Comparison of ENCODE assay signal across 17 cellular contexts in genomic region chr9:14111670-14112069, GRCh38.
DNase-seq lines count a peak whose midpoint lies in the region; ATAC-seq and TF ChIP-seq lines count a peak whose summit lies in the region.
"Had no signal": no experiment of that assay in that cellular context is flagged by ENCODE, and none has a peak within 500 bp of the region (broad histone marks: within the 10 kb centered on the region; RNA-seq: fewer than 3 reads in every experiment).

No MANE protein-coding gene starts in this region.

- H3K9me3 ChIP-seq in MG63, result no peaks in the 10 kb centered on the region
- no peaks in the 10 kb centered on the region for H3K9me3 ChIP-seq in OCI-LY7 (ENCODE audit: low read length)
- H3K9me3 ChIP-seq in uterus, result no peaks in the 10 kb centered on the region
- no peaks in the 10 kb centered on the region for H3K9me3 ChIP-seq in A673 (ENCODE audit: low read depth, low read length, poor library complexity, severe bottlenecking)

- peaks cover 89% of the 10 kb centered on the region for H3K36me3 ChIP-seq in MG63
- peaks cover 32% of the 10 kb centered on the region for H3K36me3 ChIP-seq in OCI-LY7 (ENCODE audit: insufficient read depth, low read length)
- no peaks in the 10 kb centered on the region for H3K36me3 ChIP-seq in uterus
- peaks cover 8% of the 10 kb centered on the region for H3K36me3 ChIP-seq in A673 (ENCODE audit: insufficient read depth, low read length, poor library complexity, severe bottlenecking)

- intact Hi-C loops in OCI-LY7 (cut with micrococcal nuclease; ENCODE audit: unreplicated experiment) (no loop called here), uterus (cut with DNase I; ENCODE audit: low total_unique reads) (no loop called here), A673 (cut with micrococcal nuclease; ENCODE audit: unreplicated experiment) (no loop called here)

- DNase-seq in AG09319 (ENCODE audit: extremely low read depth, low read depth) (peak; percentile 5), MG63 (peak; percentile 59), choroid plexus epithelial cell (ENCODE audit: low read depth) (peak; percentile 75), fibroblast of villous mesenchyme (ENCODE audit: low read depth) (peak; percentile 24), OCI-LY7 (ENCODE audit: low spot score) (no peak), uterus (no peak), A673 (ENCODE audit: low spot score) (no peak)
- DNase-seq: 8988T; CD4-positive, alpha-beta T cell; DMS79 treated with DMSO at 0.1 percent for 48 hours; GDM1; GOT3; NCI-H1048; NCI-H1694; NCI-H446; PC-3 had no signal

- no peak overlapping the region for H3K27ac ChIP-seq in OCI-LY7 (ENCODE audit: low read depth, low read length, poor library complexity, severe bottlenecking)
- H3K27ac ChIP-seq in uterus, result no peak overlapping the region
- H3K27ac ChIP-seq in A673 (ENCODE audit: low read depth, low read length, poor library complexity, severe bottlenecking), result no peak overlapping the region

- CTCF ChIA-PET in OCI-LY7 (lab: Charles Lee; ENCODE audit: unreplicated experiment) (no interaction called here), A673 (lab: Charles Lee) (no interaction called here)

- no peak overlapping the region for H3K4me2 ChIP-seq in OCI-LY7 (ENCODE audit: low read length)

- H3K79me2 ChIP-seq in OCI-LY7 (ENCODE audit: insufficient read depth, low read depth, low read length), result no peaks in the 10 kb centered on the region

- no peaks in the 10 kb centered on the region for H3K9me2 ChIP-seq in OCI-LY7 (ENCODE audit: insufficient read depth, low read length)

- ATAC-seq in GM18909 (IDR thresholded peaks at IDR 0.05; ENCODE audit: poor library complexity, unreplicated experiment), result no peak
- ATAC-seq: PC-3 had no signal

- TF ChIP-seq CTCF in AG09319 (IDR thresholded peaks at IDR 0.05; ENCODE audit: low read depth, low read length), result no peak; the same call in 1 of the 2 replicates
- peak; percentile 19 for TF ChIP-seq CTCF in choroid plexus epithelial cell (conservative IDR thresholded peaks at IDR 0.05; ENCODE audit: low read depth, low read length)
- TF ChIP-seq CTCF in fibroblast of villous mesenchyme (IDR thresholded peaks at IDR 0.05; ENCODE audit: insufficient read depth, low read depth, low read length), result no peak
- no peak for TF ChIP-seq CTCF in OCI-LY7 (conservative IDR thresholded peaks at IDR 0.05; ENCODE audit: low read length)
- TF ChIP-seq CTCF in uterus (IDR thresholded peaks at IDR 0.05), result no peak
- no peak for TF ChIP-seq CTCF in A673 (conservative IDR thresholded peaks at IDR 0.05; ENCODE audit: low read depth, low read length)

- H4K20me1 ChIP-seq in OCI-LY7 (ENCODE audit: insufficient read depth, low read length), result no peaks in the 10 kb centered on the region

- H3K4me3 ChIP-seq in MG63, result no peak overlapping the region
- no peak overlapping the region for H3K4me3 ChIP-seq in choroid plexus epithelial cell (ENCODE audit: low read depth, low read length)
- H3K4me3 ChIP-seq in fibroblast of villous mesenchyme (ENCODE audit: low read depth, low read length), result no peak overlapping the region
- no peak overlapping the region for H3K4me3 ChIP-seq in OCI-LY7 (ENCODE audit: low read depth, low read length, poor library complexity, severe bottlenecking)
- H3K4me3 ChIP-seq in uterus, result no peak overlapping the region
- H3K4me3 ChIP-seq in A673 (ENCODE audit: low read depth, low read length, poor library complexity, severe bottlenecking), result no peak overlapping the region

- POLR2A ChIA-PET in OCI-LY7 (lab: Charles Lee), result interaction anchor here (0.5 to 1.0 kb wide), 3 partner anchors 10 to 220 kb away, joined by 3 to 4 read pairs (median 3); no protein-coding TSS in a partner anchor
- POLR2A ChIA-PET in A673 (lab: Charles Lee; ENCODE audit: low non-redundant PET), result no interaction called here

- no peak overlapping the region for H2AFZ ChIP-seq in OCI-LY7 (ENCODE audit: low read length)

- BruUV-seq in OCI-LY7 (replicated peaks; lab: Mats Ljungman, UMichigan), result no TSS peak
- no TSS peak for BruUV-seq in A673 (replicated peaks; lab: Mats Ljungman, UMichigan)

- H3K27me3 ChIP-seq in MG63, result no peaks in the 10 kb centered on the region
- H3K27me3 ChIP-seq in uterus, result no peaks in the 10 kb centered on the region
- H3K27me3 ChIP-seq in A673 (replicated peaks; ENCODE audit: insufficient read depth, low read depth, low read length, poor library complexity), result no peaks in the 10 kb centered on the region

- H3K4me1 ChIP-seq in OCI-LY7 (ENCODE audit: insufficient read depth, low read length, poor library complexity, severe bottlenecking) (no peaks in the 10 kb centered on the region), uterus (no peaks in the 10 kb centered on the region), A673 (ENCODE audit: insufficient read depth, low read length, poor library complexity, severe bottlenecking) (no peaks in the 10 kb centered on the region)

- TF ChIP-seq POLR2A in uterus (IDR thresholded peaks at IDR 0.05), result no peak

Comparison
In these comparisons a context has a peak if more than half of its experiments do, and no peak if none do; other contexts are left out.
1. DNase-seq: peak in AG09319 (single experiment), MG63 (single experiment), choroid plexus epithelial cell (single experiment) and fibroblast of villous mesenchyme (single experiment); none in OCI-LY7 (single experiment), uterus (0 of 2) and A673 (single experiment).